Comparison of ENCODE assay signal across 1 cellular context in genomic region chr1:43312212-43312623, GRCh38.
TF ChIP-seq lines count a peak whose summit lies in the region.

No MANE protein-coding gene starts in this region.

TF ChIP-seq in HepG2, 621 proteins besides CTCF, POLR2A, EP300 and RAD21 (continues in another document):
- TF ChIP-seq ZFP1 (CRISPR knock-in tag; IDR thresholded peaks at IDR 0.05), result no peak
- TF ChIP-seq ARID4A (CRISPR knock-in tag; IDR thresholded peaks at IDR 0.05; ENCODE audit: borderline replicate concordance), result 0 out of 2 replicates have a peak, but pooled peaks have one; percentile 18
- no peak for TF ChIP-seq ZNF503 (CRISPR knock-in tag; IDR thresholded peaks at IDR 0.05)
- TF ChIP-seq ASH2L (IDR thresholded peaks at IDR 0.05; ENCODE audit: insufficient read length, low read depth, low read length), result no peak
- TF ChIP-seq GLMP (CRISPR knock-in tag; IDR thresholded peaks at IDR 0.05; ENCODE audit: borderline replicate concordance), result no peak
- TF ChIP-seq ADNP (CRISPR knock-in tag; IDR thresholded peaks at IDR 0.05), result no peak
- no peak for TF ChIP-seq ZNF784 (CRISPR knock-in tag; IDR thresholded peaks at IDR 0.05; ENCODE audit: borderline replicate concordance)
- TF ChIP-seq ZBTB33 (CRISPR knock-in tag; IDR thresholded peaks at IDR 0.05), result no peak
- TF ChIP-seq ZNF589 (CRISPR knock-in tag; conservative IDR thresholded peaks at IDR 0.05), result no peak
- TF ChIP-seq ZFAT (CRISPR knock-in tag; conservative IDR thresholded peaks at IDR 0.05), result no peak
- TF ChIP-seq SP2 (CRISPR knock-in tag; IDR thresholded peaks at IDR 0.05), result no peak
- no peak for TF ChIP-seq TFDP1 (CRISPR knock-in tag; IDR thresholded peaks at IDR 0.05; ENCODE audit: borderline replicate concordance)
- TF ChIP-seq RBM22 (optimal IDR thresholded peaks at IDR 0.05; ENCODE audit: low read length), result no peak
- no peak for TF ChIP-seq BHLHE40 (IDR thresholded peaks at IDR 0.05; ENCODE audit: low read length)
- TF ChIP-seq CREBL2 (CRISPR knock-in tag; IDR thresholded peaks at IDR 0.05; ENCODE audit: borderline replicate concordance), result no peak
- no peak for TF ChIP-seq PCBP1 (IDR thresholded peaks at IDR 0.05; ENCODE audit: borderline replicate concordance, low read depth, low read length)
- no peak for TF ChIP-seq ZFP90 (CRISPR knock-in tag; IDR thresholded peaks at IDR 0.05; ENCODE audit: borderline replicate concordance)
- no peak for TF ChIP-seq CENPBD1 (CRISPR knock-in tag; IDR thresholded peaks at IDR 0.05; ENCODE audit: borderline replicate concordance, low read depth)
- no peak for TF ChIP-seq SRSF1 (optimal IDR thresholded peaks at IDR 0.05; ENCODE audit: low read depth, low read length)
- no peak for TF ChIP-seq KLF6 (CRISPR knock-in tag; IDR thresholded peaks at IDR 0.05)
- TF ChIP-seq JDP2 (CRISPR knock-in tag; IDR thresholded peaks at IDR 0.05; ENCODE audit: borderline replicate concordance), result no peak
- no peak for TF ChIP-seq MAZ (IDR thresholded peaks at IDR 0.05; ENCODE audit: borderline replicate concordance, low read depth, low read length)
- 0 out of 2 replicates have a peak, but pooled peaks have one; percentile 23 for TF ChIP-seq MAZ (CRISPR knock-in tag; IDR thresholded peaks at IDR 0.05; ENCODE audit: low read depth)
- TF ChIP-seq SRSF4 (IDR thresholded peaks at IDR 0.05; ENCODE audit: low read depth, low read length, poor library complexity, severe bottlenecking), result no peak
- TF ChIP-seq ZNF616 (CRISPR knock-in tag; IDR thresholded peaks at IDR 0.05; ENCODE audit: low read depth), result no peak
- TF ChIP-seq XRCC5 (optimal IDR thresholded peaks at IDR 0.05; ENCODE audit: low read length), result no peak
- TF ChIP-seq SSRP1 (CRISPR knock-in tag; IDR thresholded peaks at IDR 0.05), result no peak
- TF ChIP-seq ZNF572 (CRISPR knock-in tag; IDR thresholded peaks at IDR 0.05), result 0 out of 2 replicates have a peak, but pooled peaks have one; percentile 58
- TF ChIP-seq ZNF605 (CRISPR knock-in tag; IDR thresholded peaks at IDR 0.05), result no peak
- no peak for TF ChIP-seq ZNF207 (IDR thresholded peaks at IDR 0.05; ENCODE audit: borderline replicate concordance)
- no peak for TF ChIP-seq ZNF20 (CRISPR knock-in tag; IDR thresholded peaks at IDR 0.05)
- no peak for TF ChIP-seq ZNF225 (CRISPR knock-in tag; IDR thresholded peaks at IDR 0.05)
- no peak for TF ChIP-seq ZNF251 (CRISPR knock-in tag; IDR thresholded peaks at IDR 0.05)
- TF ChIP-seq YEATS2 (CRISPR knock-in tag; IDR thresholded peaks at IDR 0.05; ENCODE audit: borderline replicate concordance), result no peak
- TF ChIP-seq TP53 (CRISPR knock-in tag; conservative IDR thresholded peaks at IDR 0.05), result no peak
- no peak for TF ChIP-seq ZNF639 (CRISPR knock-in tag; conservative IDR thresholded peaks at IDR 0.05)
- 0 out of 2 replicates have a peak, but pooled peaks have one; percentile 32 for TF ChIP-seq SP4 (CRISPR knock-in tag; IDR thresholded peaks at IDR 0.05)
- TF ChIP-seq EED (CRISPR knock-in tag; IDR thresholded peaks at IDR 0.05), result 0 out of 2 replicates have a peak, but pooled peaks have one; percentile 28
- TF ChIP-seq ZNF260 (CRISPR knock-in tag; IDR thresholded peaks at IDR 0.05; ENCODE audit: borderline replicate concordance, low read depth), result no peak
- TF ChIP-seq DZIP1 (CRISPR knock-in tag; IDR thresholded peaks at IDR 0.05), result no peak
- no peak for TF ChIP-seq ZNF737 (CRISPR knock-in tag; IDR thresholded peaks at IDR 0.05; ENCODE audit: borderline replicate concordance)
- 0 out of 2 replicates have a peak, but pooled peaks have one; percentile 37 for TF ChIP-seq ZNF687 (CRISPR knock-in tag; IDR thresholded peaks at IDR 0.05)
- no peak for TF ChIP-seq POLR2AphosphoS2 (IDR thresholded peaks at IDR 0.05; ENCODE audit: low read depth, low read length)
